16 cellular contexts compared by ENCODE assay signal in genomic region chr2:170717599-170717963, GRCh38. TPM values are rescaled to one million over a fixed set of nuclear protein-coding genes. Genes with fewer than 3 reads are reported as not detected.
DNase-seq lines count a peak whose midpoint lies in the region; ATAC-seq lines count a peak whose summit lies in the region.
"Had no signal": no experiment of that assay in that cellular context is flagged by ENCODE, and none has a peak within 500 bp of the region (broad histone marks: within the 10 kb centered on the region; RNA-seq: fewer than 3 reads in every experiment).

No MANE protein-coding gene starts in this region.

- no peak for ATAC-seq in activated CD4-positive, alpha-beta T cell treated with anti-CD3 and anti-CD28 coated beads for 36 hours
- ATAC-seq in T-cell (replicated peaks in 1 of 4) = no peak

- H3K27me3 Mint-ChIP-seq in activated CD4-positive, alpha-beta T cell treated with anti-CD3 and anti-CD28 coated beads for 36 hours = peaks cover 58% of the 10 kb centered on the region
- H3K27me3 Mint-ChIP-seq in T-cell = peaks cover 50 to 69% of the 10 kb centered on the region in 2 donors

- peaks cover 3% of the 10 kb centered on the region for H3K4me1 ChIP-seq in rectal smooth muscle tissue (ENCODE audit: control insufficient read depth, insufficient read depth, low read length)

- peaks cover 25% of the 10 kb centered on the region for H3K27me3 ChIP-seq in rectal smooth muscle tissue (ENCODE audit: control insufficient read depth, insufficient read depth, low read length)

- no peak overlapping the region for H3K9ac ChIP-seq in rectal smooth muscle tissue (ENCODE audit: low read length)

- no peaks in the 10 kb centered on the region for H3K36me3 Mint-ChIP-seq in activated CD4-positive, alpha-beta T cell treated with anti-CD3 and anti-CD28 coated beads for 36 hours (ENCODE audit: low read depth)
- no peaks in the 10 kb centered on the region for H3K36me3 Mint-ChIP-seq in T-cell

- H3K9me3 Mint-ChIP-seq in activated CD4-positive, alpha-beta T cell treated with anti-CD3 and anti-CD28 coated beads for 36 hours (ENCODE audit: low read depth) = no peaks in the 10 kb centered on the region
- no peaks in the 10 kb centered on the region for H3K9me3 Mint-ChIP-seq in T-cell

- CTCF ChIA-PET in activated CD4-positive, alpha-beta T cell treated with anti-CD3 and anti-CD28 coated beads for 36 hours (lab: Charles Lee) = interaction anchor here (1.2 to 2.0 kb wide), 3 partner anchors 9 to 97 kb away, joined by 5 to 8 read pairs (median 6); no protein-coding TSS in a partner anchor
- CTCF ChIA-PET in T-cell (lab: Charles Lee) = no interaction called here

- H3K4me3 ChIP-seq in iPS-18c (ENCODE audit: insufficient read depth, low read depth, low read length) (peak overlapping the region; percentile 45; the same call in 1 of the 2 replicates), rectal smooth muscle tissue (ENCODE audit: low read length) (peak overlapping the region; percentile 57)

- H3K36me3 ChIP-seq in rectal smooth muscle tissue (ENCODE audit: control insufficient read depth, insufficient read depth, low read length) = no peaks in the 10 kb centered on the region
- H3K36me3 ChIP-seq: right atrium auricular region, WERI-Rb-1 had no signal

- POLR2A ChIA-PET in activated CD4-positive, alpha-beta T cell treated with anti-CD3 and anti-CD28 coated beads for 36 hours (lab: Charles Lee) = no interaction called here
- POLR2A ChIA-PET in T-cell (lab: Charles Lee) = no interaction called here

- H3K9me3 ChIP-seq in iPS-18c (ENCODE audit: control insufficient read depth, insufficient read depth, low read length) = no peaks in the 10 kb centered on the region
- H3K9me3 ChIP-seq: right atrium auricular region had no signal

- H3K4me3 Mint-ChIP-seq in activated CD4-positive, alpha-beta T cell treated with anti-CD3 and anti-CD28 coated beads for 36 hours = peak overlapping the region; percentile 35
- H3K4me3 Mint-ChIP-seq in T-cell = peak overlapping the region; percentile 4 to 90 (median 39)

- H3K27ac Mint-ChIP-seq in activated CD4-positive, alpha-beta T cell treated with anti-CD3 and anti-CD28 coated beads for 36 hours = no peak overlapping the region
- no peak overlapping the region for H3K27ac Mint-ChIP-seq in T-cell

- peaks cover 18% of the 10 kb centered on the region for H3K4me1 Mint-ChIP-seq in activated CD4-positive, alpha-beta T cell treated with anti-CD3 and anti-CD28 coated beads for 36 hours
- peaks cover 29 to 31% (median 31%) of the 10 kb centered on the region in 3 donors for H3K4me1 Mint-ChIP-seq in T-cell

- intact Hi-C loops in activated CD4-positive, alpha-beta T cell treated with anti-CD3 and anti-CD28 coated beads for 36 hours (cut with DNase I, micrococcal nuclease) = loop anchor here (5.0 to 10.0 kb wide), 7 partner anchors 55 to 1385 kb away; partner anchors contain the start of genes DLX1 (in 2 of the 2), DLX2 (in 1 of the 2), ERICH2 (in 1 of the 2) and METTL5 (in 1 of the 2)

- no peak overlapping the region for H3K27ac ChIP-seq in rectal smooth muscle tissue (ENCODE audit: low read depth, low read length)
- H3K27ac ChIP-seq: right atrium auricular region, WERI-Rb-1 had no signal

- no peak for DNase-seq in activated CD4-positive, alpha-beta T cell treated with anti-CD3 and anti-CD28 coated beads for 36 hours
- DNase-seq in activated CD4-positive, alpha-beta T cell treated with anti-CD3 and anti-CD28 coated beads, Interleukin-2, amount 50 U/mL, for 1 hour = no peak
- DNase-seq in T-cell = no peak
- no peak for DNase-seq in NCI-H187 treated with DMSO at 0.1 percent for 48 hours (lab: John Stamatoyannopoulos, UW)
- no peak for DNase-seq in GM19238 (ENCODE audit: insufficient read length, low spot score)
- no peak for DNase-seq in NCI-H1930 (lab: John Stamatoyannopoulos, UW)
- DNase-seq: 8988T; amniotic stem cell; NCI-H1092; NCI-H226; stimulated activated CD4-positive, alpha-beta T cell treated with anti-CD3 and anti-CD28 coated beads, Interleukin-4, amount 100 ng/mL, for 24 hours; WERI-Rb-1 had no signal

RNA-seq across cellular contexts. Expression of gene SP5, which starts 2.4 kb away (rescaled TPM):
- under 1 TPM in 1 of 2 experiments, not detected in 1; 0.37 TPM for total RNA-seq in activated CD4-positive, alpha-beta T cell treated with anti-CD3 and anti-CD28 coated beads for 36 hours
- total RNA-seq in T-cell = not detected
- total RNA-seq: dermis microvascular lymphatic vessel endothelial cell had no signal

RNA-seq across cellular contexts. Expression of gene ERICH2, which starts 52.6 kb away (rescaled TPM):
- not detected for total RNA-seq in activated CD4-positive, alpha-beta T cell treated with anti-CD3 and anti-CD28 coated beads for 36 hours
- total RNA-seq in T-cell = not detected
- total RNA-seq: dermis microvascular lymphatic vessel endothelial cell, right atrium auricular region had no signal
